In the genomic region with DNA sequence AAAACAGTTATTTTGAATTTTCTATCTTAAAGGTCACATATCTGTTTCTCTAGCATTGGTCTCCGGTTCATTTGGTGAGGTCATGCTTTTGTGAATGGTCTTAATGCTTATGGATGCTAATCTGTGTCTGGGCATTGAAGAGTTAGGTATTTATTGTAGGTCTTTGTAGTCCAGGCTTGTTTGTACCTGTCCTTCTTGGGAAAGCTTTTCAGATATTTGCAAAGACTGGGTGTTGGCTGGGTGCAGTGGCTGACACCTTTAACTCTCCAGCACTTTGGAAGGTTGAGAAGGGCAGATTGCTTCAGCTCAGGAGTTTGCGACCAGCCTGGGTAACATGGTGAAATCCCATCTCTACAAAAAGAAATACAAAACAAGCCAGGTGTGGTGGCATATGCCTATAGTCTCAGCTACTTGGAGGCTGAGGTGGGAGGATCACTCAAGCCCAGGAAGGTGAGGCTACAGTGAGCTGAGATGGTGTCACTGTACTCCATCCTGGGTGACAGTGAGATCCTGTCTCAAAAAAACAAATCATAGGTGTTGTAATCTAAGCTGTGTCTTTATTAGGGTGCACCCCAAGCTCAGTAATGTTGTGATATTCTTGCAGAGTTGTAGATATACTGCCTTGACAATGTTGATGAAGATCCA, we compare ENCODE assay signal across 24 cellular contexts.
DNase-seq lines count a peak whose midpoint lies in the region; ATAC-seq, FAIRE-seq and TF ChIP-seq lines count a peak whose summit lies in the region.
"Had no signal": no experiment of that assay in that cellular context is flagged by ENCODE, and none has a peak within 500 bp of the region (broad histone marks: within the 10 kb centered on the region; RNA-seq: fewer than 3 reads in every experiment).

No MANE protein-coding gene starts in this region.

- TF ChIP-seq CTCF in bronchial epithelial cell (IDR thresholded peaks at IDR 0.05; ENCODE audit: insufficient read depth, low read length, severe bottlenecking) = no peak
- TF ChIP-seq CTCF in foreskin keratinocyte (conservative IDR thresholded peaks at IDR 0.05) = no peak
- no peak for TF ChIP-seq CTCF in progenitor cell of endocrine pancreas (IDR thresholded peaks at IDR 0.05; ENCODE audit: unreplicated experiment)

- H3K27ac Mint-ChIP-seq in activated naive CD8-positive, alpha-beta T cell = peak overlapping the region; percentile 84
- no peak overlapping the region for H3K27ac Mint-ChIP-seq in activated naive CD8-positive, alpha-beta T cell treated with anti-CD3 and anti-CD28 coated beads for 36 hours
- H3K27ac Mint-ChIP-seq in progenitor cell of endocrine pancreas = peak overlapping the region; percentile 82

- H3K27me3 ChIP-seq in bronchial epithelial cell (ENCODE audit: control insufficient read depth, insufficient read depth, low read length) (no peaks in the 10 kb centered on the region), foreskin keratinocyte (no peaks in the 10 kb centered on the region)

- peaks cover 20% of the 10 kb centered on the region for H3K36me3 Mint-ChIP-seq in activated naive CD8-positive, alpha-beta T cell
- H3K36me3 Mint-ChIP-seq in activated naive CD8-positive, alpha-beta T cell treated with anti-CD3 and anti-CD28 coated beads for 36 hours = peaks cover 45% of the 10 kb centered on the region
- peaks cover 27% of the 10 kb centered on the region for H3K36me3 Mint-ChIP-seq in progenitor cell of endocrine pancreas (ENCODE audit: insufficient read depth)

- H3K9me3 Mint-ChIP-seq in activated naive CD8-positive, alpha-beta T cell (ENCODE audit: low read depth) = peaks cover 21% of the 10 kb centered on the region
- H3K9me3 Mint-ChIP-seq in activated naive CD8-positive, alpha-beta T cell treated with anti-CD3 and anti-CD28 coated beads for 36 hours = peaks cover 30% of the 10 kb centered on the region
- peaks cover 30% of the 10 kb centered on the region for H3K9me3 Mint-ChIP-seq in progenitor cell of endocrine pancreas (ENCODE audit: low read depth)

- no peak overlapping the region for H3K4me3 Mint-ChIP-seq in activated naive CD8-positive, alpha-beta T cell
- no peak overlapping the region for H3K4me3 Mint-ChIP-seq in activated naive CD8-positive, alpha-beta T cell treated with anti-CD3 and anti-CD28 coated beads for 36 hours
- H3K4me3 Mint-ChIP-seq in progenitor cell of endocrine pancreas (ENCODE audit: low read depth) = no peak overlapping the region
- H3K4me3 Mint-ChIP-seq: CD4-positive, CD25-positive, alpha-beta regulatory T cell had no signal

- no peaks in the 10 kb centered on the region for H3K36me3 ChIP-seq in bronchial epithelial cell (ENCODE audit: control insufficient read depth, insufficient read depth, low read length)

- ATAC-seq in foreskin keratinocyte = no peak

- H3K27ac ChIP-seq in foreskin keratinocyte = no peak overlapping the region
- H3K27ac ChIP-seq: HL-60 had no signal

- FAIRE-seq in bronchial epithelial cell (lab: Jason Lieb, UNC) = no peak
- FAIRE-seq: GM12878, H54, RCC 7860 had no signal

- no peaks in the 10 kb centered on the region for H3K27me3 Mint-ChIP-seq in activated naive CD8-positive, alpha-beta T cell
- no peaks in the 10 kb centered on the region for H3K27me3 Mint-ChIP-seq in activated naive CD8-positive, alpha-beta T cell treated with anti-CD3 and anti-CD28 coated beads for 36 hours
- no peaks in the 10 kb centered on the region for H3K27me3 Mint-ChIP-seq in progenitor cell of endocrine pancreas
- H3K27me3 Mint-ChIP-seq: CD4-positive, CD25-positive, alpha-beta regulatory T cell had no signal

- peaks cover 5% of the 10 kb centered on the region for H3K4me1 ChIP-seq in foreskin keratinocyte

- peaks cover 55% of the 10 kb centered on the region for H3K4me1 Mint-ChIP-seq in activated naive CD8-positive, alpha-beta T cell (ENCODE audit: low read depth)
- peaks cover 45% of the 10 kb centered on the region for H3K4me1 Mint-ChIP-seq in activated naive CD8-positive, alpha-beta T cell treated with anti-CD3 and anti-CD28 coated beads for 36 hours
- H3K4me1 Mint-ChIP-seq in progenitor cell of endocrine pancreas (ENCODE audit: low read depth) = peaks cover 1% of the 10 kb centered on the region

- no peak overlapping the region for H3K4me3 ChIP-seq in bronchial epithelial cell (ENCODE audit: low read depth, low read length)
- H3K4me3 ChIP-seq: GM12878 had no signal

- no peak for DNase-seq in activated naive CD8-positive, alpha-beta T cell treated with anti-CD3 and anti-CD28 coated beads for 36 hours
- DNase-seq in bronchial epithelial cell (ENCODE audit: low read depth) (peak; percentile 86), foreskin keratinocyte (peak; percentile 56 to 80), progenitor cell of endocrine pancreas (ENCODE audit: low spot score, unreplicated experiment) (no peak), 8988T (no peak)
- DNase-seq in activated CD8-positive, alpha-beta memory T cell treated with anti-CD3 and anti-CD28 coated beads for 24 hours = no peak
- DNase-seq in activated CD4-positive, alpha-beta T cell treated with anti-CD3 and anti-CD28 coated beads for 4 hours = no peak
- DNase-seq: CD4-positive, CD25-positive, alpha-beta regulatory T cell; COR-L47; DMS 273 treated with DMSO at 0.1 percent for 48 hours; DMS79 treated with DMSO at 0.1 percent for 48 hours; KBM-7; NCI-H1092; NCI-H1436; NCI-H187 treated with DMSO at 0.1 percent for 48 hours; NCI-H2107; NCI-H446 treated with DMSO at 0.1 percent for 48 hours; NCI-H526 treated with DMSO at 0.1 percent for 48 hours; OCI-M1 had no signal

Comparison
In these comparisons a context has a peak if more than half of its experiments do, and no peak if none do; other contexts are left out.
1. DNase-seq: peak in bronchial epithelial cell (single experiment) and foreskin keratinocyte (2 of 2); none in activated naive CD8-positive, alpha-beta T cell treated with anti-CD3 and anti-CD28 coated beads for 36 hours (single experiment), progenitor cell of endocrine pancreas (single experiment), activated CD8-positive, alpha-beta memory T cell treated with anti-CD3 and anti-CD28 coated beads for 24 hours (single experiment), activated CD4-positive, alpha-beta T cell treated with anti-CD3 and anti-CD28 coated beads for 4 hours (0 of 2) and 8988T (single experiment).